8 cellular contexts compared by ENCODE assay signal in the genomic region with DNA sequence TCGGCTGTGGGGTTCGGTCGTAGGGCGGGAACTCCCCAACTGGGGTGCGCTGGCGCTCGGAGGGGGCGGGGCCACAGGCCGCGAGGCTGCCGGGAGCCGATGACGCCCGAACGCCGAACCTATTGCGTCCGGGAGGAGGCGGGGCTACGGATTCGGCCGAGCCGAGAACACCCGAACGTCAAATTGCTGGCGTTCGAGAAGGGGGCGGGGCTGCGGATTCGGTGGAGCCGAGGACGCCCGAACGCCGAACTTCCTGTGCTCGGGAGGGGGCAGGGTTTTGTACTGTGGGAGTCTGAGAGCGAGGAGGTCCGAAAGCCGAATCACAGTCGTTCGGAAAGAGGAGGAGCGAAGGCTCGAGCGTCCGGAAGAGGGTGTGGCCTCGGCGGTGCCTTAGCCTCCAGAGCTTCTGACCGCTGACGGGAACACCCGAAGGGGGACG. TPM values are rescaled to one million over a fixed set of nuclear protein-coding genes. Genes with fewer than 3 reads are reported as not detected.
DNase-seq lines count a peak whose midpoint lies in the region; ATAC-seq and TF ChIP-seq lines count a peak whose summit lies in the region.

No MANE protein-coding gene starts in this region.

- peaks cover 27% of the 10 kb centered on the region for H4K20me1 ChIP-seq in BLaER1

- H3K27ac Mint-ChIP-seq in dendritic cell treated with granulocyte-macrophage colony-stimulating factor and Interleukin-4, amounts not matched to agents 40 ng/mL and 50 ng/mL, for 4 days: peak overlapping the region; percentile 97

- H3K9me3 Mint-ChIP-seq in dendritic cell treated with granulocyte-macrophage colony-stimulating factor and Interleukin-4, amounts not matched to agents 40 ng/mL and 50 ng/mL, for 4 days: no peaks in the 10 kb centered on the region

- H3K4me1 ChIP-seq in BLaER1: peaks cover 36% of the 10 kb centered on the region
- peaks cover 11 to 38% of the 10 kb centered on the region in 2 donors for H3K4me1 ChIP-seq in left lung

- peaks cover 50% of the 10 kb centered on the region for H3K36me3 ChIP-seq in BLaER1
- H3K36me3 ChIP-seq in left lung: peaks cover 0 to 45% of the 10 kb centered on the region in 2 donors

- no peak for TF ChIP-seq CTCF in left lung (IDR thresholded peaks at IDR 0.05)

- H3K4me3 Mint-ChIP-seq in dendritic cell treated with granulocyte-macrophage colony-stimulating factor and Interleukin-4, amounts not matched to agents 40 ng/mL and 50 ng/mL, for 4 days: peak overlapping the region; percentile 77

- intact Hi-C loops in dendritic cell treated with granulocyte-macrophage colony-stimulating factor and Interleukin-4, amounts not matched to agents 40 ng/mL and 50 ng/mL, for 4 days (cut with micrococcal nuclease): loop anchor here (1.0 kb wide), 1 partner anchor 30 kb away; no protein-coding TSS in a partner anchor
- intact Hi-C loops in left lung (cut with DNase I): no loop called here

- H3K27ac ChIP-seq in BLaER1 (peak overlapping the region; percentile 95), left lung (peak overlapping the region; percentile 99)

- ATAC-seq in GM19455 (IDR thresholded peaks at IDR 0.05; ENCODE audit: unreplicated experiment) (peak; percentile 45), HG03575 (IDR thresholded peaks at IDR 0.05; ENCODE audit: extremely low read depth, insufficient number of reproducible peaks, low FRiP score, unreplicated experiment) (peak; percentile 23), left lung (peak; percentile 76)

- H3K27me3 ChIP-seq in BLaER1: no peaks in the 10 kb centered on the region
- no peaks in the 10 kb centered on the region for H3K27me3 ChIP-seq in left lung

- H3K36me3 Mint-ChIP-seq in dendritic cell treated with granulocyte-macrophage colony-stimulating factor and Interleukin-4, amounts not matched to agents 40 ng/mL and 50 ng/mL, for 4 days (ENCODE audit: low read depth): peaks cover 72% of the 10 kb centered on the region

- H3K9ac ChIP-seq in BLaER1: peak overlapping the region; percentile 88

- H3K4me3 ChIP-seq in BLaER1 (peak overlapping the region; percentile 81), left lung (peak overlapping the region; percentile 68 to 95)

- H3K27me3 Mint-ChIP-seq in dendritic cell treated with granulocyte-macrophage colony-stimulating factor and Interleukin-4, amounts not matched to agents 40 ng/mL and 50 ng/mL, for 4 days: no peaks in the 10 kb centered on the region

- DNase-seq in NCI-H774 (lab: John Stamatoyannopoulos, UW) (peak; percentile 98), left lung (peak; percentile 99)
- peak; percentile 100 for DNase-seq in activated CD4-positive, alpha-beta T cell treated with anti-CD3 and anti-CD28 coated beads, Interleukin-2, amount 50 U/mL, for 48 hours
- peak; percentile 100 for DNase-seq in stimulated activated CD4-positive, alpha-beta T cell treated with anti-CD3 and anti-CD28 coated beads, Interleukin-2, amount 100 ng/mL, for 24 hours

- peaks cover 49% of the 10 kb centered on the region for H3K4me1 Mint-ChIP-seq in dendritic cell treated with granulocyte-macrophage colony-stimulating factor and Interleukin-4, amounts not matched to agents 40 ng/mL and 50 ng/mL, for 4 days (ENCODE audit: low read depth)

- H3K4me2 ChIP-seq in BLaER1: peak overlapping the region; percentile 98; the same call in 1 of the 2 replicates

- H3K9me3 ChIP-seq in BLaER1 (no peaks in the 10 kb centered on the region), left lung (no peaks in the 10 kb centered on the region)

RNA-seq across cellular contexts. Expression of a gene that starts 0.6 kb away (rescaled TPM):
- total RNA-seq in left lung: 10 to 100 TPM; 32.2 to 34.4 TPM

RNA-seq across cellular contexts. Expression of a gene that starts 1.1 kb away (rescaled TPM):
- 100 to 1,000 TPM in 1 of 2 donors, 10 to 100 TPM in 1; 98.5 to 102 TPM for total RNA-seq in left lung

RNA-seq across cellular contexts. Expression of a gene that starts 10.1 kb away (rescaled TPM):
- total RNA-seq in left lung: 1,000 to 10,000 TPM; 1,023 to 1,099 TPM

RNA-seq across cellular contexts. Expression of a gene that starts 17.6 kb away (rescaled TPM):
- total RNA-seq in left lung: 10 to 100 TPM; 45.3 to 74.0 TPM

RNA-seq across cellular contexts. Expression of a gene that starts 31.0 kb away (rescaled TPM):
- 1 to 10 TPM; 5.4 to 6.5 TPM for total RNA-seq in left lung

Comparison
In these comparisons a context has a peak if more than half of its experiments do, and no peak if none do; other contexts are left out.
1. Peak in every context shown above with its lines: DNase-seq, ATAC-seq, H3K4me3 ChIP-seq and H3K27ac ChIP-seq.
2. ATAC-seq: peak in every context shown above with its lines; median percentile 76 in left lung; 45 in GM19455; 23 in HG03575.